In the genomic region with DNA sequence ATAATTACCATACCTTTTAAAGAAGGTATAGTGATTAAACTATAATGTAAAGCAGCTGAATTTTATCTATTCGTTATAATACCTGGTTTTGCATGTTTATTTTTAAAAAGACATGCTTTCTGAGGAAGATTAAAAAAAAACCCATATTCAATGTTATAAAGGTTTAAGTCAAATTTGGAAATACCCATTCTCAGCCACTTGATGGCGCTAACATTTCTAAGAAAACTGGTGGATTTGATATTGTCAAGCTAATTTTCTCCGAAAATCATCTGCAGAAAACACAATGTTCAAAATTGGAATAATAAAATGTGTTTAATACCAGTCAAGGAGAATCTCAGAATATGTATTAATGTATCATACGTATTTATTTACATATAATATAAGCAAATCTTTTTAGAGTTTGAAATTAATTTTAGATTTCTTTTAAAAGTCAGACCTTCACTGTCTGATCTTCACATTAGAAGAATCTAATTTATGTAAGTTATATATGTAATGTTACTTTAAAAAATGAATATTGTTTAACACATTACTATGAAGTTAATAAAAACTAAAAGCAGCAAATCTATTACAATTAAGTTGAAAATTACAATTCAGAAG, we compare ENCODE assay signal across 9 cellular contexts. TPM values are rescaled to one million over a fixed set of nuclear protein-coding genes. Genes with fewer than 3 reads are reported as not detected.
DNase-seq lines count a peak whose midpoint lies in the region; ATAC-seq, FAIRE-seq and TF ChIP-seq lines count a peak whose summit lies in the region.
"Had no signal": no experiment of that assay in that cellular context is flagged by ENCODE, and none has a peak within 500 bp of the region (broad histone marks: within the 10 kb centered on the region; RNA-seq: fewer than 3 reads in every experiment).

No MANE protein-coding gene starts in this region.

- H3K4me1 ChIP-seq in esophagus muscularis mucosa = no peaks in the 10 kb centered on the region

- H3K27me3 ChIP-seq in esophagus muscularis mucosa = no peaks in the 10 kb centered on the region

- ATAC-seq in HG02759 (IDR thresholded peaks at IDR 0.05; ENCODE audit: unreplicated experiment) (peak; percentile 47), GM18505 (IDR thresholded peaks at IDR 0.05; ENCODE audit: unreplicated experiment) (no peak)
- ATAC-seq: naive thymus-derived CD8-positive, alpha-beta T cell had no signal

- intact Hi-C loops in esophagus muscularis mucosa (cut with DNase I) = loop anchor here (5.0 kb wide), 1 partner anchor 763 kb away; no protein-coding TSS in a partner anchor
- intact Hi-C loops in lower leg skin (cut with DNase I; ENCODE audit: low total_unique reads) = no loop called here

- peaks cover 19 to 78% (median 47%) of the 10 kb centered on the region in 4 donors for H3K36me3 ChIP-seq in esophagus muscularis mucosa

- TF ChIP-seq CTCF in D721Med (IDR thresholded peaks at IDR 0.05; ENCODE audit: insufficient read depth, missing control alignments) (peak; percentile 65), esophagus muscularis mucosa (IDR thresholded peaks at IDR 0.05) (peak; percentile 54 to 69 (median 66)), lower leg skin (IDR thresholded peaks at IDR 0.05) (no peak)

- no peak for FAIRE-seq in D721Med (lab: Jason Lieb, UNC)

- TF ChIP-seq EP300 in esophagus muscularis mucosa (IDR thresholded peaks at IDR 0.05) = no peak

- H3K9me3 ChIP-seq in esophagus muscularis mucosa = no peaks in the 10 kb centered on the region

- TF ChIP-seq POLR2A in esophagus muscularis mucosa (IDR thresholded peaks at IDR 0.05; ENCODE audit: low read depth) = no peak
- TF ChIP-seq POLR2A in GM18505 (IDR thresholded peaks at IDR 0.05; ENCODE audit: borderline replicate concordance, extremely low read depth, insufficient read depth, insufficient read length) = no peak
- no peak for TF ChIP-seq POLR2A in lower leg skin (IDR thresholded peaks at IDR 0.05)

- WGBS in esophagus muscularis mucosa = 36% methylated on average over 4 of the region's 4 CpGs
- 38 to 40% methylated on average over 4 of the region's 4 CpGs for WGBS in lower leg skin, 2 donors

- H3K4me3 ChIP-seq in esophagus muscularis mucosa (no peak overlapping the region), lower leg skin (ENCODE audit: low read depth, poor library complexity, severe bottlenecking) (no peak overlapping the region)

- H3K27ac ChIP-seq in esophagus muscularis mucosa (replicated peaks in 1 of 4) = no peak overlapping the region

- DNase-seq in D721Med (ENCODE audit: insufficient read length, low spot score) = no peak
- DNase-seq in RKO (ENCODE audit: low spot score) = peak; percentile 55
- DNase-seq in esophagus muscularis mucosa (ENCODE audit: extremely low spot score) = no peak
- DNase-seq in pons (ENCODE audit: low spot score) = peak; percentile 52
- DNase-seq in NCI-H2029 (lab: John Stamatoyannopoulos, UW) = no peak
- no peak for DNase-seq in lower leg skin (ENCODE audit: low spot score in 2 of 2)

RNA-seq across cellular contexts. Expression of a gene that starts 35.0 kb away (rescaled TPM):
- total RNA-seq in esophagus muscularis mucosa (10 to 100 TPM; 14.2 to 35.3 (median 18.7) TPM), lower leg skin (10 to 100 TPM; 22.5 to 30.3 (median 25.8) TPM)

Comparison
In these comparisons a context has a peak if more than half of its experiments do, and no peak if none do; other contexts are left out.
1. DNase-seq: peak in RKO (single experiment) and pons (single experiment); none in D721Med (single experiment), esophagus muscularis mucosa (single experiment), NCI-H2029 (single experiment) and lower leg skin (0 of 2).
2. CTCF ChIP-seq: peak in D721Med (single experiment) and esophagus muscularis mucosa (3 of 3); none in lower leg skin (0 of 3).